ENCODE assay signal across 1 cellular context in genomic region chr9:27749838-27750237, GRCh38.
TF ChIP-seq lines count a peak whose summit lies in the region.

No MANE protein-coding gene starts in this region.

TF ChIP-seq in GM23338, 12 proteins besides CTCF, POLR2A, EP300 and RAD21 (continued from another document):
- TF ChIP-seq ZNF462 (CRISPR knock-in tag; IDR thresholded peaks at IDR 0.05) (peak; percentile 86), NANOG (IDR thresholded peaks at IDR 0.05; ENCODE audit: borderline replicate concordance) (peak; percentile 79)
